ENCODE assay signal across 1 cellular context in the genomic region with DNA sequence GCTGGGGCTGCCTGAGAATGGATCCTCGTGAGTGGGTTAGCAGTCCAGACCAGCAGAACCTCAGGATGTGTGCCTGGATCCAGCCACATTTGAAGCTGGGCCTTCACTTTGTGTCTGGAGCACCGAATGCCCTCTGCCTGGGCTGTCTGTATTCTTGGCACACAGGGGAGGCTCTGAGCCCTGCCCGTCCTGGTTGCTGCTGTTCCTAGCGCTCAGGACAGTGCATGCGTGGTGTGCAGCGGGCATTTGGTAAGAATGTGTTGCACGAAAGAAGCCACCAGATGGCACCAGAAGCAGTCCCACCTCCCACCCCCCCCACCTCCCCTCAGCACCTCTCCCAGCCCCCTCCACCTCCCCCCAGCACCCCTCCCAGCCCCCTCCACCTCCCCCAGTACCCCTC.
TF ChIP-seq lines count a peak whose summit lies in the region.

No MANE protein-coding gene starts in this region.

TF ChIP-seq in GM12878, 131 proteins besides CTCF, POLR2A, EP300 and RAD21:
- TF ChIP-seq POU2F2 (IDR thresholded peaks at IDR 0.05; ENCODE audit: borderline replicate concordance, low read depth, low read length) (0 out of 3 replicates have a peak, but pooled peaks have one; percentile 16), FOXK2 (IDR thresholded peaks at IDR 0.05) (no peak), SMC3 (IDR thresholded peaks at IDR 0.05; ENCODE audit: borderline replicate concordance, low read length) (peak; percentile 33; the same call in 1 of the 2 replicates)
